ENCODE assay signal across 27 cellular contexts in the genomic region with DNA sequence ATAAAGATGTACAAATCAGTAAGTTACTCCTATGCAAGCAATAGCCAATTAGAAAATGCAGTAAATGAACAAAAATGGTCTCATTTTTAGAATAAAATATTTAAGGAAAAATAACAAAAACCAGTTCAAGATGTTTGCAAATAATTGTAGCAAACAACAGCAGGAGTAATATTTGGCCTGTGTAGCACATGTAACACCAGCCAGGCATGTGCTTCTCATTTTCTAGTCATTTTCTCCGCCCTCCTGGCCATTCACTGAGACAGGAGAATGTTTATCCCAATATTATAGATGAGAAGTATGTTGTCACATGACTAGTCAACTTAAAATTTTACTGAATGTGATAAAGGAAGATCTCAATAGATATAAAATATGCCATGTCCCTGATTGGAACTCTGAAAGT.
"Had no signal": no experiment of that assay in that cellular context is flagged by ENCODE, and none has a peak within 500 bp of the region (broad histone marks: within the 10 kb centered on the region; RNA-seq: fewer than 3 reads in every experiment).

No MANE protein-coding gene starts in this region.

- H3K36me3 ChIP-seq: stomach, suprapubic skin, thoracic aorta, thyroid gland, tibial artery, tibial nerve, transverse colon, upper lobe of left lung, upper lobe of right lung, uterus, vagina had no signal

- H3K4me3 ChIP-seq: stomach, suprapubic skin, testis, thoracic aorta, thyroid gland, tibial artery, tibial nerve, transverse colon, upper lobe of left lung, upper lobe of right lung, uterus, vagina had no signal

- H3K4me1 ChIP-seq: stomach, testis, thyroid gland, tibial artery, tibial nerve, transverse colon, upper lobe of left lung, upper lobe of right lung, uterus, vagina had no signal

- DNase-seq: stimulated activated CD4-positive, alpha-beta T cell treated with anti-CD3 and anti-CD28 coated beads, Interleukin-2, amount 100 ng/mL, for 48 hours; stimulated activated CD4-positive, alpha-beta T cell treated with anti-CD3 and anti-CD28 coated beads, Interleukin-4, amount 100 ng/mL, for 1 hour; stimulated activated CD4-positive, alpha-beta T cell treated with anti-CD3 and anti-CD28 coated beads, Interleukin-4, amount 100 ng/mL, for 24 hours; stimulated activated CD4-positive, alpha-beta T cell treated with anti-CD3 and anti-CD28 coated beads, Interleukin-4, amount 100 ng/mL, for 4 hours; stimulated activated CD8-positive, alpha-beta memory T cell treated with anti-CD3 and anti-CD28 coated beads, Interleukin-4, amount 100 ng/mL, for 48 hours; stimulated activated naive B cell treated with anti-CD40 and anti-IgM and Interleukin-4, amounts not matched to agents 10 μg/mL and 1 μg/mL and 100 μg/mL, for 72 hours; stimulated activated naive CD4-positive, alpha-beta T cell; stimulated activated naive CD4-positive, alpha-beta T cell treated with Interleukin-2 at 50 U/mL for 16 hours; stimulated activated naive CD8-positive, alpha-beta T cell treated with anti-CD3 and anti-CD28 coated beads, Interleukin-15, amount 100 ng/mL, for 72 hours; stimulated activated naive CD8-positive, alpha-beta T cell treated with anti-CD3 and anti-CD28 coated beads, Interleukin-15, Interleukin-2, amounts not matched to agents 100 U/mL and 50 U/mL, for 24 hours; stomach; substantia nigra; testis; thyroid gland; tibial artery; transverse colon; trophoblast cell; upper lobe of left lung; upper lobe of right lung; uterus had no signal

- H3K27ac ChIP-seq: stomach, suprapubic skin, testis, thoracic aorta, thyroid gland, tibial artery, tibial nerve, transverse colon, upper lobe of left lung, upper lobe of right lung, uterus, vagina had no signal

- FAIRE-seq: urothelium cell line had no signal

- ATAC-seq: stimulated activated effector memory CD8-positive, alpha-beta T cell treated with anti-CD3 and anti-CD28 coated beads, Interleukin-12 subunit alpha, Interleukin-12 subunit beta, amount 100 ng/mL, for 72 hours; stimulated activated memory B cell treated with anti-CD40 and anti-IgM and Interleukin-4, amounts not matched to agents 10 μg/mL and 1 μg/mL and 100 μg/mL, for 72 hours; stimulated activated naive B cell treated with anti-CD40 and anti-IgM and Interleukin-4, amounts not matched to agents 10 μg/mL and 1 μg/mL and 100 μg/mL, for 72 hours; stimulated activated naive CD8-positive, alpha-beta T cell treated with anti-CD3 and anti-CD28 coated beads, Interleukin-15, amount 100 ng/mL, for 72 hours; stimulated activated naive CD8-positive, alpha-beta T cell treated with anti-CD3 and anti-CD28 coated beads, Interleukin-15, Interleukin-2, amounts not matched to agents 100 U/mL and 50 U/mL, for 24 hours; upper lobe of right lung had no signal

- H3K27me3 ChIP-seq: stomach, suprapubic skin, testis, thyroid gland, tibial artery, tibial nerve, transverse colon, upper lobe of left lung, upper lobe of right lung, uterus, vagina had no signal

- H3K9me3 ChIP-seq: stomach, suprapubic skin, testis, thoracic aorta, thyroid gland, tibial artery, tibial nerve, transverse colon, upper lobe of left lung, upper lobe of right lung, uterus, vagina had no signal
